In genomic region chr3:39980021-39980420, GRCh38 we compare ENCODE assay signal across 21 cellular contexts.
"Had no signal": no experiment of that assay in that cellular context is flagged by ENCODE, and none has a peak within 500 bp of the region (broad histone marks: within the 10 kb centered on the region; RNA-seq: fewer than 3 reads in every experiment).

No MANE protein-coding gene starts in this region.

- H3K27me3 ChIP-seq: colonic mucosa, esophagus squamous epithelium, testis, transverse colon, upper lobe of right lung, uterus had no signal

- H3K27ac ChIP-seq: colonic mucosa, esophagus squamous epithelium, parathyroid adenoma, testis, transverse colon, upper lobe of right lung, uterus had no signal

- H3K36me3 ChIP-seq: colonic mucosa, esophagus squamous epithelium, transverse colon, upper lobe of right lung, uterus had no signal

- H3K4me1 ChIP-seq: colonic mucosa, parathyroid adenoma, testis, transverse colon, upper lobe of right lung, uterus had no signal

- H3K4me2 ChIP-seq: smooth muscle cell had no signal

- H3K9me3 ChIP-seq: colonic mucosa, esophagus squamous epithelium, mucosa of descending colon, testis, transverse colon, upper lobe of right lung, uterus had no signal

- H3K9ac ChIP-seq: parathyroid adenoma had no signal

- H3K4me3 ChIP-seq: colonic mucosa, esophagus squamous epithelium, mucosa of descending colon, smooth muscle cell, testis, transverse colon, upper lobe of right lung, uterus had no signal

- H2AFZ ChIP-seq: parathyroid adenoma had no signal

- DNase-seq: colonic mucosa; effector CD8-positive, alpha-beta T cell; esophagus squamous epithelium; foreskin melanocyte; mesenchymal stem cell; mucosa of descending colon; naive B cell; stimulated activated CD4-positive, alpha-beta T cell treated with anti-CD3 and anti-CD28 coated beads, Interleukin-12 subunit alpha, Interleukin-12 subunit beta, amount 100 ng/mL, for 4 hours; stimulated activated CD4-positive, alpha-beta T cell treated with anti-CD3 and anti-CD28 coated beads, Interleukin-2, amount 100 ng/mL, for 24 hours; stimulated activated CD4-positive, alpha-beta T cell treated with anti-CD3 and anti-CD28 coated beads, Interleukin-4, amount 100 ng/mL, for 24 hours; stimulated activated naive CD8-positive, alpha-beta T cell treated with anti-CD3 and anti-CD28 coated beads, Interleukin-15, Interleukin-2, amounts not matched to agents 100 U/mL and 50 U/mL, for 24 hours; substantia nigra; testis; transverse colon; upper lobe of right lung; uterus had no signal

- ATAC-seq: mucosa of descending colon; natural killer cell treated with Interleukin-12 subunit alpha and Interleukin-12 subunit beta and Interleukin-15 and Interleukin-18, amount 100 ng/mL, for 72 hours; sciatic nerve; stimulated activated memory B cell treated with anti-CD40 and anti-IgM and Interleukin-4, amounts not matched to agents 10 μg/mL and 1 μg/mL and 100 μg/mL, for 72 hours; stimulated activated naive CD8-positive, alpha-beta T cell treated with anti-CD3 and anti-CD28 coated beads, Interleukin-15, Interleukin-2, amounts not matched to agents 100 U/mL and 50 U/mL, for 24 hours; upper lobe of right lung had no signal
